ENCODE assay signal across 8 cellular contexts in genomic region chr21:32612075-32612998, GRCh38. TPM values are rescaled to one million over a fixed set of nuclear protein-coding genes. Genes with fewer than 3 reads are reported as not detected.
DNase-seq lines count a peak whose midpoint lies in the region; ATAC-seq, FAIRE-seq and TF ChIP-seq lines count a peak whose summit lies in the region.

Gene CFAP298 (minus strand): TSS chr21:32612377. CDS start chr21:32612243, 134 bp downstream.

- peaks cover 8% of the 10 kb centered on the region for H4K20me1 ChIP-seq in SU-DHL-6 (ENCODE audit: low read depth, low read length)

- ATAC-seq in HG02623 (IDR thresholded peaks at IDR 0.05; ENCODE audit: unreplicated experiment) (peak; percentile 94), Right ventricle myocardium inferior (peak; percentile 96), pancreas (peak; percentile 85 to 94 (median 90))

- H3K4me1 ChIP-seq in pancreas (peaks cover 0 to 7% (median 3%) of the 10 kb centered on the region in 3 donors), tibial artery (peaks cover 3 to 21% (median 13%) of the 10 kb centered on the region in 4 donors)

- intact Hi-C loops in Right ventricle myocardium inferior (cut with DNase I) = loop anchor here (5.0 kb wide), 1 partner anchor 200 kb away; the partner anchor contains the start of gene EVA1C
- intact Hi-C loops in pancreas (cut with DNase I) = no loop called here
- intact Hi-C loops in tibial artery (cut with DNase I; ENCODE audit: low total_unique reads) = loop anchor here (10.0 kb wide), 1 partner anchor 162 kb away; the partner anchor contains the start of gene PAXBP1

- WGBS in pancreas, 2 donors = 0% methylated on average over 81 of the region's 81 CpGs

- TF ChIP-seq CTCF in GM10266 (IDR thresholded peaks at IDR 0.05; ENCODE audit: control insufficient read depth, insufficient read depth, low read depth, missing control alignments) (no peak), SU-DHL-6 (IDR thresholded peaks at IDR 0.05; ENCODE audit: insufficient read depth, low read length, poor library complexity, severe bottlenecking) (no peak), pancreas (IDR thresholded peaks at IDR 0.05) (no peak), tibial artery (IDR thresholded peaks at IDR 0.05) (no peak)

- H3K36me3 ChIP-seq in SU-DHL-6 (ENCODE audit: low read length) (0 out of 2 replicates have a peak, but pooled peaks cover 3% of the 10 kb centered on the region), pancreas (peaks cover 0 to 17% (median 0%) of the 10 kb centered on the region in 3 donors), tibial artery (peaks cover 3 to 21% (median 17%) of the 10 kb centered on the region in 3 donors)

- H3K4me3 ChIP-seq in SU-DHL-6 (ENCODE audit: insufficient read depth, low read length, poor library complexity, severe bottlenecking) (peak within 1 kb of the TSS; percentile 72), pancreas (peak within 1 kb of the TSS; percentile 80 to 98 (median 91)), tibial artery (peak within 1 kb of the TSS; percentile 93 to 95)

- H3K9me2 ChIP-seq in SU-DHL-6 (replicated peaks; ENCODE audit: insufficient read depth, low read length) = no peaks in the 10 kb centered on the region

- peak; percentile 84 for DNase-seq in GM10266 (ENCODE audit: extremely low spot score)
- peak; percentile 84 for DNase-seq in NCI-H1105 (lab: John Stamatoyannopoulos, UW)
- DNase-seq in activated naive CD8-positive, alpha-beta T cell treated with anti-CD3 and anti-CD28 coated beads, Interleukin-2, amount 50 U/mL, for 16 hours (ENCODE audit: low read depth, low spot score) = peak; percentile 71
- peak; percentile 91 for DNase-seq in Right ventricle myocardium inferior (ENCODE audit: missing footprints)
- DNase-seq in pancreas = peak; percentile 81 to 91 (median 86)
- peak; percentile 84 to 91 for DNase-seq in tibial artery

- H3K27me3 ChIP-seq in SU-DHL-6 (ENCODE audit: low read length) (no peaks in the 10 kb centered on the region), pancreas (no peaks in the 10 kb centered on the region), tibial artery (no peaks in the 10 kb centered on the region)

- H3F3A ChIP-seq in SU-DHL-6 (ENCODE audit: insufficient read depth) = no peaks in the 10 kb centered on the region; the same call in 1 of the 2 replicates

- H3K9ac ChIP-seq in SU-DHL-6 (ENCODE audit: low read length) = peak within 1 kb of the TSS; percentile 70

- H3K79me2 ChIP-seq in SU-DHL-6 (ENCODE audit: insufficient read depth, low read length) = peaks cover 20% of the 10 kb centered on the region

- H3K27ac ChIP-seq in SU-DHL-6 (ENCODE audit: low read depth, low read length) = peak within 1 kb of the TSS; percentile 70
- H3K27ac ChIP-seq in pancreas = peak within 1 kb of the TSS; percentile 81 to 94 (median 86)
- H3K27ac ChIP-seq in tibial artery = peak within 1 kb of the TSS; percentile 89 to 95

- H2AFZ ChIP-seq in SU-DHL-6 (ENCODE audit: low read depth, low read length, severe bottlenecking) = peak within 1 kb of the TSS; percentile 95

- H3K9me3 ChIP-seq in SU-DHL-6 (ENCODE audit: insufficient read depth, low read length) (no peaks in the 10 kb centered on the region), pancreas (no peaks in the 10 kb centered on the region), tibial artery (no peaks in the 10 kb centered on the region)

- H3K4me2 ChIP-seq in SU-DHL-6 (ENCODE audit: low read depth, low read length, poor library complexity, severe bottlenecking) = peak within 1 kb of the TSS; percentile 69

- FAIRE-seq in pancreas (lab: Jason Lieb, UNC) = no peak

RNA-seq across cellular contexts. Expression of gene CFAP298, which starts in this region (rescaled TPM):
- total RNA-seq in Right ventricle myocardium inferior (18.4 TPM), pancreas (10 to 100 TPM; 11.8 to 24.3 (median 17.7) TPM)
- 10 to 100 TPM; 36.0 to 36.2 TPM for polyA plus RNA-seq in pancreas

Comparison
In these comparisons a context has a peak if more than half of its experiments do, and no peak if none do; other contexts are left out.
1. Peak in every context shown above with its lines: DNase-seq, ATAC-seq, H3K4me3 ChIP-seq and H3K27ac ChIP-seq.
2. intact Hi-C loops: an anchor here in Right ventricle myocardium inferior (5.0 kb wide) and tibial artery (10.0 kb wide); none called in pancreas.